ENCODE assay signal across 1 cellular context in the genomic region with DNA sequence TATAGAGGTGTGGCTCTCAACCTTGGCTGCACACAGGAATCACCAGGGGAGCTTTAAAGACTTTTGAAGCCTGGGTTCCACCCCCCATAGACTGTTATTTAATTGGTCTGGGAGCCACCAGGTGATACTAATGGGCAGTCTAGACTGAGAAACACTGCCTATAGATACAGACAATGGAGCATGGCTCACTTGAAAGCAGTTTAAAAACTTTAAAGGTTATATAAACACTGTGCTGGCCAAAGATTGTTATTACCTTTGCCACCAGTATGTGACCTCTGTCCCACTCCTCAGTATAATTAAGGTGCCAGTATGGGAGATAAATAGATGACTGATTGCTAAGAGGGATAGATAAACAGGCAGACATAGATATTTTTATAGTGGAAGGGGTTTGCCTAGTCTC.
TF ChIP-seq lines count a peak whose summit lies in the region.

No MANE protein-coding gene starts in this region.

TF ChIP-seq in IMR-90, 13 proteins besides CTCF, POLR2A, EP300 and RAD21:
- TF ChIP-seq USF2 (IDR thresholded peaks at IDR 0.05; ENCODE audit: low read depth, low read length): no peak
- no peak for TF ChIP-seq BHLHE40 (IDR thresholded peaks at IDR 0.05; ENCODE audit: low read depth, low read length)
- TF ChIP-seq RCOR1 (IDR thresholded peaks at IDR 0.05; ENCODE audit: insufficient replicate concordance, low read length): no peak
- no peak for TF ChIP-seq SMC3 (IDR thresholded peaks at IDR 0.05; ENCODE audit: low read depth, low read length)
- TF ChIP-seq NFE2L2 (IDR thresholded peaks at IDR 0.05; ENCODE audit: low read depth, low read length): no peak
- TF ChIP-seq CEBPB (IDR thresholded peaks at IDR 0.05; ENCODE audit: low read depth, low read length): no peak
- TF ChIP-seq MAFK (IDR thresholded peaks at IDR 0.05; ENCODE audit: low read depth, low read length): no peak
- no peak for TF ChIP-seq MXI1 (IDR thresholded peaks at IDR 0.05; ENCODE audit: borderline replicate concordance, low read depth, low read length)
- TF ChIP-seq CHD1 (IDR thresholded peaks at IDR 0.05; ENCODE audit: low read depth, low read length): no peak
- TF ChIP-seq MAZ (IDR thresholded peaks at IDR 0.05; ENCODE audit: borderline replicate concordance, low read depth, low read length): no peak
- TF ChIP-seq RFX5 (IDR thresholded peaks at IDR 0.05; ENCODE audit: low read depth, low read length): no peak
- TF ChIP-seq FOS (IDR thresholded peaks at IDR 0.05; ENCODE audit: low read depth, low read length): no peak
- TF ChIP-seq, protein P1, sequence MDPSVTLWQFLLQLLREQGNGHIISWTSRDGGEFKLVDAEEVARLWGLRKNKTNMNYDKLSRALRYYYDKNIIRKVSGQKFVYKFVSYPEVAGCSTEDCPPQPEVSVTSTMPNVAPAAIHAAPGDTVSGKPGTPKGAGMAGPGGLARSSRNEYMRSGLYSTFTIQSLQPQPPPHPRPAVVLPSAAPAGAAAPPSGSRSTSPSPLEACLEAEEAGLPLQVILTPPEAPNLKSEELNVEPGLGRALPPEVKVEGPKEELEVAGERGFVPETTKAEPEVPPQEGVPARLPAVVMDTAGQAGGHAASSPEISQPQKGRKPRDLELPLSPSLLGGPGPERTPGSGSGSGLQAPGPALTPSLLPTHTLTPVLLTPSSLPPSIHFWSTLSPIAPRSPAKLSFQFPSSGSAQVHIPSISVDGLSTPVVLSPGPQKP (IDR thresholded peaks at IDR 0.05; ENCODE audit: borderline replicate concordance, low read depth, low read length): no peak
